ENCODE assay signal across 8 cellular contexts in genomic region chr12:76878045-76878898, GRCh38. TPM values are rescaled to one million over a fixed set of nuclear protein-coding genes. Genes with fewer than 3 reads are reported as not detected.
DNase-seq lines count a peak whose midpoint lies in the region; ATAC-seq, FAIRE-seq and TF ChIP-seq lines count a peak whose summit lies in the region.

No MANE protein-coding gene starts in this region.

- CTCF ChIA-PET in CD4-positive, alpha-beta T cell (lab: Charles Lee): no interaction called here
- CTCF ChIA-PET in OCI-LY7 (lab: Charles Lee; ENCODE audit: unreplicated experiment): interaction anchor here (0.9 kb wide), 1 partner anchor 12 kb away, joined by 4 read pairs; no protein-coding TSS in a partner anchor

- peaks cover 24% of the 10 kb centered on the region for H3K4me1 Mint-ChIP-seq in CD4-positive, alpha-beta T cell (ENCODE audit: low read depth)

- peak overlapping the region; percentile 96 for H3K4me3 Mint-ChIP-seq in CD4-positive, alpha-beta T cell

- peak overlapping the region; percentile 95 for H3K4me2 ChIP-seq in OCI-LY7 (ENCODE audit: low read length)

- peak; percentile 29 for ATAC-seq in CD4-positive, alpha-beta T cell (ENCODE audit: poor library complexity)
- ATAC-seq in GM18870 (IDR thresholded peaks at IDR 0.05; ENCODE audit: unreplicated experiment): peak; percentile 27
- peak; percentile 24 for ATAC-seq in HG03039 (IDR thresholded peaks at IDR 0.05; ENCODE audit: unreplicated experiment)
- peak; percentile 28 for ATAC-seq in left lobe of liver

- peaks cover 10% of the 10 kb centered on the region for H3K4me1 ChIP-seq in OCI-LY7 (ENCODE audit: insufficient read depth, low read length, poor library complexity, severe bottlenecking)

- TF ChIP-seq CTCF in CD4-positive, alpha-beta T cell (IDR thresholded peaks at IDR 0.05): no peak
- TF ChIP-seq CTCF in OCI-LY7 (conservative IDR thresholded peaks at IDR 0.05; ENCODE audit: low read length) (peak; percentile 62), bronchial epithelial cell (IDR thresholded peaks at IDR 0.05; ENCODE audit: insufficient read depth, low read length, severe bottlenecking) (peak; percentile 22)

- no peak overlapping the region for H3K27ac ChIP-seq in CD4-positive, alpha-beta T cell (ENCODE audit: low read depth, low read length)
- H3K27ac ChIP-seq in OCI-LY7 (ENCODE audit: low read depth, low read length, poor library complexity, severe bottlenecking) (no peak overlapping the region), temporal lobe (ENCODE audit: low read depth, low read length) (peak overlapping the region; percentile 20)

- H3K27ac Mint-ChIP-seq in CD4-positive, alpha-beta T cell: peak overlapping the region; percentile 8

- no peak for FAIRE-seq in bronchial epithelial cell (lab: Jason Lieb, UNC)

- H3K9me3 ChIP-seq in CD4-positive, alpha-beta T cell (ENCODE audit: control insufficient read depth, low read length): no peaks in the 10 kb centered on the region
- no peaks in the 10 kb centered on the region for H3K9me3 ChIP-seq in OCI-LY7 (ENCODE audit: low read length)

- H3K9me3 Mint-ChIP-seq in CD4-positive, alpha-beta T cell: no peaks in the 10 kb centered on the region

- no peaks in the 10 kb centered on the region for H4K20me1 ChIP-seq in OCI-LY7 (ENCODE audit: insufficient read depth, low read length)

- no TSS peak for BruUV-seq in OCI-LY7 (replicated peaks; lab: Mats Ljungman, UMichigan)

- DNase-seq in CD4-positive, alpha-beta T cell: peak in 2 of 10 experiments; percentile 3 to 33
- peak; percentile 59 for DNase-seq in OCI-LY7 (ENCODE audit: low spot score)
- peak; percentile 46 for DNase-seq in bronchial epithelial cell (ENCODE audit: low read depth)
- peak; percentile 55 for DNase-seq in left lobe of liver (ENCODE audit: low spot score)
- no peak for DNase-seq in dedifferentiated amniotic fluid mesenchymal stem cell (ENCODE audit: extremely low spot score)

- POLR2A ChIA-PET in CD4-positive, alpha-beta T cell (lab: Charles Lee): no interaction called here
- POLR2A ChIA-PET in OCI-LY7 (lab: Charles Lee): interaction anchor here (0.6 kb wide), 1 partner anchor 51 kb away, joined by 5 read pairs; no protein-coding TSS in a partner anchor

- peaks cover 57% of the 10 kb centered on the region for H3K27me3 Mint-ChIP-seq in CD4-positive, alpha-beta T cell

- H3K4me3 ChIP-seq in OCI-LY7 (ENCODE audit: low read depth, low read length, poor library complexity, severe bottlenecking) (peak overlapping the region; percentile 71), bronchial epithelial cell (ENCODE audit: low read depth, low read length) (peak overlapping the region; percentile 60)

- H3K27me3 ChIP-seq in CD4-positive, alpha-beta T cell (ENCODE audit: control insufficient read depth, insufficient read depth, low read length): peaks cover 45% of the 10 kb centered on the region
- no peaks in the 10 kb centered on the region for H3K27me3 ChIP-seq in bronchial epithelial cell (ENCODE audit: control insufficient read depth, insufficient read depth, low read length)

- H2AFZ ChIP-seq in OCI-LY7 (ENCODE audit: low read length): peak overlapping the region; percentile 90

- no peaks in the 10 kb centered on the region for H3K36me3 ChIP-seq in OCI-LY7 (ENCODE audit: insufficient read depth, low read length)
- no peaks in the 10 kb centered on the region for H3K36me3 ChIP-seq in bronchial epithelial cell (ENCODE audit: control insufficient read depth, insufficient read depth, low read length)

- H3K79me2 ChIP-seq in OCI-LY7 (ENCODE audit: insufficient read depth, low read depth, low read length): no peaks in the 10 kb centered on the region

- H3K36me3 Mint-ChIP-seq in CD4-positive, alpha-beta T cell (ENCODE audit: low read depth): no peaks in the 10 kb centered on the region

- H3K9me2 ChIP-seq in OCI-LY7 (ENCODE audit: insufficient read depth, low read length): no peaks in the 10 kb centered on the region

- intact Hi-C loops in CD4-positive, alpha-beta T cell (cut with DNase I, micrococcal nuclease): no loop called here
- intact Hi-C loops in OCI-LY7 (cut with micrococcal nuclease; ENCODE audit: unreplicated experiment): no loop called here

RNA-seq across cellular contexts. Expression of gene CSRP2, which starts 0.5 kb away (rescaled TPM):
- total RNA-seq in CD4-positive, alpha-beta T cell: not detected
- 4.3 and 7.7 TPM in 2 replicates for total RNA-seq in OCI-LY7 (2014; rRNA removed; shearing (Covaris generic))
- total RNA-seq in OCI-LY7 (2022) (0.63 TPM in 1 of 2 replicates, not detected in the other), bronchial epithelial cell (19.5 and 25.5 TPM in 2 replicates), left lobe of liver (14.1 TPM), temporal lobe (359 TPM)

Comparison
In these comparisons a context has a peak if more than half of its experiments do, and no peak if none do; other contexts are left out.
1. RNA of gene CSRP2, which starts 0.5 kb away (total RNA-seq): 359 TPM in temporal lobe (single experiment); 19.5 to 25.5 TPM in bronchial epithelial cell, 14.1 TPM in left lobe of liver (single experiment), 0.63 to 7.7 TPM in OCI-LY7 and not detected in CD4-positive, alpha-beta T cell; every median in the first group is over 10 times any median in the second.
2. Peak in every context shown above with its lines, with median percentiles within 50 percentile points of each other: ATAC-seq.